In genomic region chr20:54680872-54681297, GRCh38 we compare ENCODE assay signal across 9 cellular contexts.
DNase-seq lines count a peak whose midpoint lies in the region; ATAC-seq and TF ChIP-seq lines count a peak whose summit lies in the region.
"Had no signal": no experiment of that assay in that cellular context is flagged by ENCODE, and none has a peak within 500 bp of the region (broad histone marks: within the 10 kb centered on the region; RNA-seq: fewer than 3 reads in every experiment).

No MANE protein-coding gene starts in this region.

- intact Hi-C loops in prostate gland (cut with DNase I): no loop called here

- H3K79me2 ChIP-seq in fibroblast of lung (ENCODE audit: control insufficient read depth, insufficient read depth, low read length): no peaks in the 10 kb centered on the region

- no peaks in the 10 kb centered on the region for H3K27me3 ChIP-seq in fibroblast of lung (ENCODE audit: control insufficient read depth, insufficient read depth, low read length)
- H3K27me3 ChIP-seq in prostate gland (replicated peaks; ENCODE audit: insufficient read depth): no peaks in the 10 kb centered on the region

- H3K9ac ChIP-seq in SK-N-MC (ENCODE audit: insufficient read length) (no peak overlapping the region), fibroblast of lung (ENCODE audit: insufficient read depth, low read length) (no peak overlapping the region)

- H3K4me1 ChIP-seq in fibroblast of lung (ENCODE audit: control insufficient read depth, extremely low read depth, insufficient read depth, low read length): no peaks in the 10 kb centered on the region
- H3K4me1 ChIP-seq in prostate gland (replicated peaks): no peaks in the 10 kb centered on the region

- H3K4me2 ChIP-seq in fibroblast of lung (ENCODE audit: extremely low read depth, insufficient read depth, low read length): peak overlapping the region; percentile 46

- no peak overlapping the region for H2AFZ ChIP-seq in fibroblast of lung (ENCODE audit: low read length)

- H4K20me1 ChIP-seq in fibroblast of lung (ENCODE audit: control insufficient read depth, extremely low read depth, insufficient read depth, low read length): no peaks in the 10 kb centered on the region

- no peak for ATAC-seq in GM21447 (IDR thresholded peaks at IDR 0.05; ENCODE audit: unreplicated experiment)
- no peak for ATAC-seq in GM18873 (IDR thresholded peaks at IDR 0.05; ENCODE audit: low FRiP score, unreplicated experiment)
- ATAC-seq: activated naive CD4-positive, alpha-beta T cell treated with anti-CD3 and anti-CD28 coated beads, Interleukin-2, amount 50 U/mL, for 72 hours had no signal

- TF ChIP-seq POLR2A in prostate gland (IDR thresholded peaks at IDR 0.05): no peak

- no peaks in the 10 kb centered on the region for H3K9me3 ChIP-seq in SK-N-MC (ENCODE audit: low read depth, low read length)
- no peaks in the 10 kb centered on the region for H3K9me3 ChIP-seq in fibroblast of lung (ENCODE audit: control insufficient read depth, insufficient read depth, low read depth, low read length)
- H3K9me3 ChIP-seq in prostate gland: no peaks in the 10 kb centered on the region

- H3K27ac ChIP-seq in SK-N-MC (no peak overlapping the region), fibroblast of lung (ENCODE audit: insufficient read depth, low read length) (no peak overlapping the region), prostate gland (no peak overlapping the region)

- TF ChIP-seq CTCF in fibroblast of lung (conservative IDR thresholded peaks at IDR 0.05 in 1 of 2, IDR thresholded peaks at IDR 0.05 in 1 of 2; ENCODE audit: low read depth in 1 of 2, low read length in 2 of 2): peak; percentile 60 to 63
- TF ChIP-seq CTCF in prostate gland (IDR thresholded peaks at IDR 0.05): peak; percentile 27 to 70 (median 52)

- WGBS in prostate gland: 3% methylated on average over 12 of the region's 12 CpGs

- H3K4me3 ChIP-seq in SK-N-MC (no peak overlapping the region), fibroblast of lung (replicated peaks in 1 of 4; ENCODE audit: control extremely low read depth in 1 of 4, insufficient read depth in 1 of 4, low read depth in 3 of 4, low read length in 4 of 4) (no peak overlapping the region), prostate gland (no peak overlapping the region)

- DNase-seq in NCI-H524 (lab: John Stamatoyannopoulos, UW): peak; percentile 12 to 50
- no peak for DNase-seq in NCI-H524 treated with DMSO at 0.1 percent for 48 hours (lab: John Stamatoyannopoulos, UW)
- DNase-seq in HT-29 (ENCODE audit: low spot score): peak; percentile 78
- DNase-seq in SK-N-MC (ENCODE audit: low read depth, low spot score): peak; percentile 5
- DNase-seq in fibroblast of lung (ENCODE audit: low read depth in 2 of 2): peak; percentile 20 to 51
- no peak for DNase-seq in prostate gland (ENCODE audit: low spot score)

- H3K36me3 ChIP-seq in SK-N-MC (ENCODE audit: insufficient read depth, low read length): no peaks in the 10 kb centered on the region
- H3K36me3 ChIP-seq in fibroblast of lung (ENCODE audit: control insufficient read depth, insufficient read depth, low read length): no peaks in the 10 kb centered on the region
- no peaks in the 10 kb centered on the region for H3K36me3 ChIP-seq in prostate gland

Comparison
In these comparisons a context has a peak if more than half of its experiments do, and no peak if none do; other contexts are left out.
1. DNase-seq: peak in NCI-H524 (2 of 2), HT-29 (single experiment), SK-N-MC (single experiment) and fibroblast of lung (2 of 2); none in NCI-H524 treated with DMSO at 0.1 percent for 48 hours (single experiment) and prostate gland (single experiment).